8 cellular contexts compared by ENCODE assay signal in genomic region chr20:53829086-53829703, GRCh38.
DNase-seq lines count a peak whose midpoint lies in the region; ATAC-seq and TF ChIP-seq lines count a peak whose summit lies in the region.

No MANE protein-coding gene starts in this region.

- peak overlapping the region; percentile 60 for H3K18ac ChIP-seq in mesendoderm (ENCODE audit: low read length)

- TF ChIP-seq POLR2A in upper lobe of left lung (IDR thresholded peaks at IDR 0.05), result peak in 1 of 4 donors; percentile 26

- H3K9me3 ChIP-seq in OCI-LY1 (ENCODE audit: low read length) (peaks cover 4% of the 10 kb centered on the region; the same call in 1 of the 2 replicates), upper lobe of left lung (no peaks in the 10 kb centered on the region)

- peak in 1 of 2 donors; percentile 89 for ATAC-seq in upper lobe of left lung (ENCODE audit: low FRiP score in 2 of 2)

- H3K27ac ChIP-seq in OCI-LY1 (ENCODE audit: low read depth, low read length, poor library complexity, severe bottlenecking), result peak overlapping the region; percentile 88
- no peak overlapping the region for H3K27ac ChIP-seq in mesendoderm (ENCODE audit: low read depth, low read length)
- H3K27ac ChIP-seq in upper lobe of left lung, result peak overlapping the region; percentile 84 to 85 (median 84)

- WGBS in mesendoderm (ENCODE audit: extremely low coverage, insufficient coverage, low lambda C conversion rate), result no CpG with 5 or more reads among the region's 9 CpGs
- WGBS in upper lobe of left lung, 2 donors, result 6 to 19% methylated on average over 9 of the region's 9 CpGs

- no peak overlapping the region for H2AK5ac ChIP-seq in mesendoderm (ENCODE audit: low read length)

- H3K27me3 ChIP-seq in OCI-LY1 (ENCODE audit: insufficient read depth, low read length), result no peaks in the 10 kb centered on the region
- H3K27me3 ChIP-seq in mesendoderm (ENCODE audit: insufficient read depth, low read length, poor library complexity), result no peaks in the 10 kb centered on the region
- no peaks in the 10 kb centered on the region for H3K27me3 ChIP-seq in upper lobe of left lung

- H3K79me1 ChIP-seq in mesendoderm (ENCODE audit: low read length), result no peaks in the 10 kb centered on the region

- H3K4me2 ChIP-seq in OCI-LY1 (ENCODE audit: low read length), result peak overlapping the region; percentile 59
- no peak overlapping the region for H3K4me2 ChIP-seq in mesendoderm (ENCODE audit: low read length)

- no peaks in the 10 kb centered on the region; the same call in 1 of the 2 replicates for H3K36me3 ChIP-seq in OCI-LY1 (ENCODE audit: insufficient read depth, low read length)
- no peaks in the 10 kb centered on the region for H3K36me3 ChIP-seq in mesendoderm (ENCODE audit: control insufficient read depth, insufficient read depth, low read length)
- no peaks in the 10 kb centered on the region for H3K36me3 ChIP-seq in upper lobe of left lung

- no peaks in the 10 kb centered on the region for H4K20me1 ChIP-seq in OCI-LY1 (ENCODE audit: insufficient read depth, low read length)

- H2AFZ ChIP-seq in OCI-LY1 (ENCODE audit: low read length), result peak overlapping the region; percentile 98

- H4K5ac ChIP-seq in mesendoderm (ENCODE audit: low read length), result no peak overlapping the region

- H2BK120ac ChIP-seq in mesendoderm (ENCODE audit: low read depth, low read length), result peak overlapping the region; percentile 61

- peak overlapping the region; percentile 32 for H3K4me3 ChIP-seq in OCI-LY1 (ENCODE audit: low read depth, low read length, poor library complexity, severe bottlenecking)
- H3K4me3 ChIP-seq in choroid plexus epithelial cell (ENCODE audit: low read depth, low read length), result peak overlapping the region; percentile 20
- no peak overlapping the region for H3K4me3 ChIP-seq in mesendoderm (ENCODE audit: low read length)
- peak overlapping the region in 3 of 4 donors; percentile 1 to 36 (median 22) for H3K4me3 ChIP-seq in upper lobe of left lung

- H4K8ac ChIP-seq in mesendoderm (ENCODE audit: low read depth, low read length), result no peak overlapping the region

- H3K4me1 ChIP-seq in OCI-LY1 (ENCODE audit: insufficient read depth, low read length, severe bottlenecking), result peaks cover 61% of the 10 kb centered on the region
- peaks cover 2% of the 10 kb centered on the region for H3K4me1 ChIP-seq in mesendoderm (ENCODE audit: control insufficient read depth, low read depth, low read length)
- peaks cover 25 to 36% (median 29%) of the 10 kb centered on the region in 4 donors for H3K4me1 ChIP-seq in upper lobe of left lung

- no peak overlapping the region for H2BK5ac ChIP-seq in mesendoderm (ENCODE audit: low read length)

- no peak overlapping the region for H3K23ac ChIP-seq in mesendoderm (ENCODE audit: low read length)

- DNase-seq in G401 (ENCODE audit: low spot score), result peak; percentile 44
- peak; percentile 97 for DNase-seq in choroid plexus epithelial cell (ENCODE audit: low read depth)
- peak; percentile 73 for DNase-seq in mesendoderm
- DNase-seq in upper lobe of left lung, result peak in 1 of 2 donors; percentile 34
- no peak for DNase-seq in hippocampal formation (lab: John Stamatoyannopoulos, UW)
- DNase-seq in iPS-NIHi7 (ENCODE audit: extremely low spot score), result no peak
- no peak for DNase-seq in NCI-H1417 treated with DMSO at 0.1 percent for 48 hours (lab: John Stamatoyannopoulos, UW)

- H3K9me2 ChIP-seq in OCI-LY1 (ENCODE audit: low read depth, low read length), result no peaks in the 10 kb centered on the region

- H3K4ac ChIP-seq in mesendoderm (ENCODE audit: low read depth, low read length), result no peak overlapping the region

- peak in 1 of 4 donors; percentile 35 for TF ChIP-seq EP300 in upper lobe of left lung (IDR thresholded peaks at IDR 0.05)

- no peak overlapping the region for H2BK15ac ChIP-seq in mesendoderm (replicated peaks; ENCODE audit: low read depth)

- H3F3A ChIP-seq in OCI-LY1 (ENCODE audit: insufficient read depth, low read length), result no peaks in the 10 kb centered on the region

- H3K9ac ChIP-seq in OCI-LY1 (ENCODE audit: low read length) (peak overlapping the region; percentile 65), mesendoderm (ENCODE audit: low read length) (no peak overlapping the region)

- peak overlapping the region; percentile 73 for H3K56ac ChIP-seq in mesendoderm (ENCODE audit: low read length)

- in situ Hi-C loops in G401 (cut with HindIII; ENCODE audit: low sequenced_read_pairs), result no loop called here

- no peaks in the 10 kb centered on the region for H3K79me2 ChIP-seq in OCI-LY1 (ENCODE audit: insufficient read depth, low read length)
- no peaks in the 10 kb centered on the region for H3K79me2 ChIP-seq in mesendoderm (ENCODE audit: control insufficient read depth, insufficient read depth, low read length)

- no peak for TF ChIP-seq CTCF in OCI-LY1 (IDR thresholded peaks at IDR 0.05; ENCODE audit: low read length)
- no peak for TF ChIP-seq CTCF in choroid plexus epithelial cell (conservative IDR thresholded peaks at IDR 0.05; ENCODE audit: low read depth, low read length)
- no peak for TF ChIP-seq CTCF in upper lobe of left lung (IDR thresholded peaks at IDR 0.05)

Comparison
In these comparisons a context has a peak if more than half of its experiments do, and no peak if none do; other contexts are left out.
1. DNase-seq: peak in G401 (single experiment), choroid plexus epithelial cell (single experiment) and mesendoderm (single experiment); none in hippocampal formation (0 of 2), iPS-NIHi7 (single experiment) and NCI-H1417 treated with DMSO at 0.1 percent for 48 hours (single experiment).